In genomic region chr16:75938818-75939217, GRCh38 we compare ENCODE assay signal across 20 cellular contexts.
DNase-seq lines count a peak whose midpoint lies in the region; ATAC-seq, FAIRE-seq and TF ChIP-seq lines count a peak whose summit lies in the region.
"Had no signal": no experiment of that assay in that cellular context is flagged by ENCODE, and none has a peak within 500 bp of the region (broad histone marks: within the 10 kb centered on the region; RNA-seq: fewer than 3 reads in every experiment).

No MANE protein-coding gene starts in this region.

- peaks cover 11% of the 10 kb centered on the region for H3K36me3 Mint-ChIP-seq in endothelial cell (ENCODE audit: low read depth, unreplicated experiment)

- H3K4me3 ChIP-seq in PC-3 (ENCODE audit: low read length) (no peak overlapping the region), bronchial epithelial cell (ENCODE audit: low read depth, low read length) (no peak overlapping the region), OCI-LY7 (ENCODE audit: low read depth, low read length, poor library complexity, severe bottlenecking) (no peak overlapping the region)
- H3K4me3 ChIP-seq: GM12878 had no signal

- H3K9ac ChIP-seq in PC-3 (ENCODE audit: low read length) = no peak overlapping the region

- H3K36me3 ChIP-seq in PC-3 (ENCODE audit: low read depth, low read length) (no peaks in the 10 kb centered on the region), bronchial epithelial cell (ENCODE audit: control insufficient read depth, insufficient read depth, low read length) (no peaks in the 10 kb centered on the region), OCI-LY7 (ENCODE audit: insufficient read depth, low read length) (no peaks in the 10 kb centered on the region)

- H3K79me2 ChIP-seq in PC-3 (ENCODE audit: low read length) = no peaks in the 10 kb centered on the region
- no peaks in the 10 kb centered on the region for H3K79me2 ChIP-seq in OCI-LY7 (ENCODE audit: insufficient read depth, low read depth, low read length)

- no peaks in the 10 kb centered on the region for H3F3A ChIP-seq in PC-3 (ENCODE audit: low read length, unreplicated experiment)

- FAIRE-seq in bronchial epithelial cell (lab: Jason Lieb, UNC) = peak; percentile 23
- FAIRE-seq: GM12878 had no signal

- CTCF ChIA-PET in PC-3 (lab: Charles Lee) (no interaction called here), OCI-LY7 (lab: Charles Lee; ENCODE audit: unreplicated experiment) (no interaction called here)

- BruUV-seq in PC-3 (replicated peaks; lab: Mats Ljungman, UMichigan) (no TSS peak), OCI-LY7 (replicated peaks; lab: Mats Ljungman, UMichigan) (no TSS peak)

- no peaks in the 10 kb centered on the region for H3K27me3 Mint-ChIP-seq in endothelial cell (ENCODE audit: unreplicated experiment)

- H3K4me1 Mint-ChIP-seq in endothelial cell (ENCODE audit: unreplicated experiment) = no peaks in the 10 kb centered on the region
- H3K4me1 Mint-ChIP-seq: H9 had no signal

- H4K20me1 ChIP-seq in PC-3 (ENCODE audit: low read length) (no peaks in the 10 kb centered on the region), OCI-LY7 (ENCODE audit: insufficient read depth, low read length) (no peaks in the 10 kb centered on the region)

- H3K9me3 ChIP-seq in PC-3 (ENCODE audit: low read length) = no peaks in the 10 kb centered on the region
- H3K9me3 ChIP-seq in OCI-LY7 (ENCODE audit: low read length) = no peaks in the 10 kb centered on the region

- no peak for TF ChIP-seq CTCF in PC-3 (conservative IDR thresholded peaks at IDR 0.05; ENCODE audit: low read depth, low read length)
- TF ChIP-seq CTCF in bronchial epithelial cell (IDR thresholded peaks at IDR 0.05; ENCODE audit: insufficient read depth, low read length, severe bottlenecking) = no peak
- TF ChIP-seq CTCF in endothelial cell (IDR thresholded peaks at IDR 0.05; ENCODE audit: unreplicated experiment) = no peak
- TF ChIP-seq CTCF in OCI-LY7 (conservative IDR thresholded peaks at IDR 0.05; ENCODE audit: low read length) = no peak

- peaks cover 11% of the 10 kb centered on the region for H3K9me3 Mint-ChIP-seq in endothelial cell (ENCODE audit: unreplicated experiment)

- peaks cover 19% of the 10 kb centered on the region for H3K27me3 ChIP-seq in PC-3 (ENCODE audit: low read length)
- no peaks in the 10 kb centered on the region for H3K27me3 ChIP-seq in bronchial epithelial cell (ENCODE audit: control insufficient read depth, insufficient read depth, low read length)

- H3K27ac Mint-ChIP-seq in endothelial cell (ENCODE audit: unreplicated experiment) = no peak overlapping the region
- H3K27ac Mint-ChIP-seq: H9, T-helper 17 cell had no signal

- intact Hi-C loops in PC-3 (cut with micrococcal nuclease) (no loop called here), OCI-LY7 (cut with micrococcal nuclease; ENCODE audit: unreplicated experiment) (no loop called here)

- POLR2A ChIA-PET in PC-3 (lab: Charles Lee; ENCODE audit: unreplicated experiment) (no interaction called here), OCI-LY7 (lab: Charles Lee) (interaction anchor here (0.6 kb wide), 1 partner anchor 349 kb away, joined by 3 read pairs; no protein-coding TSS in a partner anchor)

- H3K9me2 ChIP-seq in PC-3 (replicated peaks; ENCODE audit: low read length) (no peaks in the 10 kb centered on the region), OCI-LY7 (ENCODE audit: insufficient read depth, low read length) (no peaks in the 10 kb centered on the region)

- H2AFZ ChIP-seq in PC-3 (ENCODE audit: low read length) (no peak overlapping the region), OCI-LY7 (ENCODE audit: low read length) (no peak overlapping the region)

- no peak overlapping the region for H3K4me3 Mint-ChIP-seq in endothelial cell (ENCODE audit: unreplicated experiment)
- H3K4me3 Mint-ChIP-seq: H9, T-helper 17 cell had no signal

- DNase-seq in H4 (ENCODE audit: low spot score) = peak; percentile 13
- DNase-seq in PC-3 = peak; percentile 40
- peak; percentile 76 for DNase-seq in bronchial epithelial cell (ENCODE audit: low read depth)
- peak in 10 of 49 donors; percentile 5 to 21 (median 11) for DNase-seq in substantia nigra (lab: John Stamatoyannopoulos, UW)
- no peak for DNase-seq in endothelial cell (ENCODE audit: low spot score)
- DNase-seq in OCI-LY7 (ENCODE audit: low spot score) = no peak
- DNase-seq: ACHN, AML-193, H9, NCI-H1105 treated with DMSO at 0.1 percent for 48 hours, NCI-H1694 treated with DMSO at 0.1 percent for 48 hours, NCI-H226, NCI-H524, SHP77 treated with DMSO at 0.1 percent for 48 hours, T-helper 17 cell had no signal

- H3K4me2 ChIP-seq in PC-3 (ENCODE audit: low read length) (no peak overlapping the region), OCI-LY7 (ENCODE audit: low read length) (no peak overlapping the region)

- H3K27ac ChIP-seq in PC-3 (ENCODE audit: low read length) (no peak overlapping the region), substantia nigra (ENCODE audit: low read depth, low read length, poor library complexity, severe bottlenecking) (peak overlapping the region; percentile 30), OCI-LY7 (ENCODE audit: low read depth, low read length, poor library complexity, severe bottlenecking) (no peak overlapping the region)
- H3K27ac ChIP-seq: C4-2B, HL-60 had no signal

- H3K4me1 ChIP-seq in PC-3 (ENCODE audit: insufficient read depth, low read length) (no peaks in the 10 kb centered on the region), OCI-LY7 (ENCODE audit: insufficient read depth, low read length, poor library complexity, severe bottlenecking) (no peaks in the 10 kb centered on the region)

- ATAC-seq in PC-3 (no peak), HG03139 (IDR thresholded peaks at IDR 0.05; ENCODE audit: unreplicated experiment) (no peak)
- ATAC-seq: GM12878, Panc1, T-helper 17 cell had no signal

Comparison
In these comparisons a context has a peak if more than half of its experiments do, and no peak if none do; other contexts are left out.
1. DNase-seq: peak in H4 (single experiment), PC-3 (single experiment) and bronchial epithelial cell (single experiment); none in endothelial cell (single experiment) and OCI-LY7 (single experiment).